In the genomic region with DNA sequence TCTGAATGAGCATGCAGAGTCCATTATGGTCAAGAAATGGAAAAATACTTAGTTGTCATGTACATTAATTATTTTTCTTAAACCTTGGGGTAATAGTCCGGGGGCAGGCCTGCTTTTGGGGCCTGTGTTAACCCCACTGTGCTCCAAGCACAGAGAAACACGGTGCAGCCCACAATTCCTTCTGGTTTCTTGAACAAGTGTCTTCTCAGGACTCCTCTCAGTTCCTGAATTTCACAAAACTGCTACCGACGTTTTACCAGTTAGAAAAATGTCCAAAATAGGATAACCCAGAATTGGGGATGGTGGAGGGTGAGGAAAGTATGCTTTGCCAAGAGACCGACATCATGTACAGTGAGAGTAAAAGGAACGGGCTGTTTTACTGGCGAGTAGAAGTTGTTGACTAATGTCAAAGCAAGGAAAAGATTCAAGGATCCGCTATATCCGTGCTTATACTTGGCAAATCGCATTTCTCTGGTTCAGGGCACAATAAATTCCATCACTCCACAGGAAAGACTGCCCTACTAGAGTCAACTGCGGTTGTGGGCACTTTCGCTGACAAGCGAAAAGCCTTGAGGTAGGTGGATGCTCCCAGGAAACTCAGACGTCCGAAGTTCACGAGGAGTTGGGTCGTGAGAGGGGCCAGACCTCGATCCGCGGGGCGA, we compare ENCODE assay signal across 8 cellular contexts. TPM values are rescaled to one million over a fixed set of nuclear protein-coding genes. Genes with fewer than 3 reads are reported as not detected.
DNase-seq lines count a peak whose midpoint lies in the region; ATAC-seq lines count a peak whose summit lies in the region.

No MANE protein-coding gene starts in this region.

- DNase-seq in DMS 273 treated with DMSO at 0.1 percent for 48 hours (lab: John Stamatoyannopoulos, UW) (peak; percentile 58), DMS 273 (lab: John Stamatoyannopoulos, UW; ENCODE audit: unreplicated experiment) (no peak), NCI-H510A treated with DMSO at 0.1 percent for 48 hours (lab: John Stamatoyannopoulos, UW) (no peak)
- no peak for DNase-seq in activated CD4-positive, alpha-beta memory T cell treated with anti-CD3 and anti-CD28 coated beads for 36 hours
- DNase-seq in stimulated activated naive CD8-positive, alpha-beta T cell treated with anti-CD3 and anti-CD28 coated beads, Interleukin-15, amount 100 ng/mL, for 72 hours = no peak

- CTCF ChIA-PET in activated CD4-positive, alpha-beta memory T cell treated with anti-CD3 and anti-CD28 coated beads for 36 hours (lab: Charles Lee) = interaction anchor here (0.5 to 1.6 kb wide), 4 partner anchors 25 to 447 kb away, joined by 3 to 7 read pairs (median 6); no protein-coding TSS in a partner anchor

- peak overlapping the region; percentile 89 for H3K4me3 ChIP-seq in iPS-18c (ENCODE audit: insufficient read depth, low read depth, low read length)

- ATAC-seq in stimulated activated naive CD8-positive, alpha-beta T cell treated with anti-CD3 and anti-CD28 coated beads, Interleukin-15, amount 100 ng/mL, for 72 hours = no peak
- ATAC-seq in GM18520 (IDR thresholded peaks at IDR 0.05; ENCODE audit: unreplicated experiment) (no peak), HG03095 (IDR thresholded peaks at IDR 0.05; ENCODE audit: unreplicated experiment) (no peak)

- peak overlapping the region; percentile 95 for H3K27ac Mint-ChIP-seq in activated CD4-positive, alpha-beta memory T cell treated with anti-CD3 and anti-CD28 coated beads for 36 hours
- peak overlapping the region; percentile 95 to 96 for H3K27ac Mint-ChIP-seq in stimulated activated naive CD8-positive, alpha-beta T cell treated with anti-CD3 and anti-CD28 coated beads, Interleukin-15, amount 100 ng/mL, for 72 hours

- H3K9me3 ChIP-seq in iPS-18c (ENCODE audit: control insufficient read depth, insufficient read depth, low read length) = no peaks in the 10 kb centered on the region

- no peaks in the 10 kb centered on the region for H3K9me3 Mint-ChIP-seq in activated CD4-positive, alpha-beta memory T cell treated with anti-CD3 and anti-CD28 coated beads for 36 hours
- no peaks in the 10 kb centered on the region for H3K9me3 Mint-ChIP-seq in stimulated activated naive CD8-positive, alpha-beta T cell treated with anti-CD3 and anti-CD28 coated beads, Interleukin-15, amount 100 ng/mL, for 72 hours

- H3K36me3 Mint-ChIP-seq in activated CD4-positive, alpha-beta memory T cell treated with anti-CD3 and anti-CD28 coated beads for 36 hours = peaks cover 7% of the 10 kb centered on the region

- peak overlapping the region; percentile 95 for H3K4me3 Mint-ChIP-seq in activated CD4-positive, alpha-beta memory T cell treated with anti-CD3 and anti-CD28 coated beads for 36 hours
- H3K4me3 Mint-ChIP-seq in stimulated activated naive CD8-positive, alpha-beta T cell treated with anti-CD3 and anti-CD28 coated beads, Interleukin-15, amount 100 ng/mL, for 72 hours = peak overlapping the region; percentile 86 to 95

- H3K4me1 Mint-ChIP-seq in activated CD4-positive, alpha-beta memory T cell treated with anti-CD3 and anti-CD28 coated beads for 36 hours (ENCODE audit: low read depth) = peaks cover 44% of the 10 kb centered on the region
- peaks cover 46% of the 10 kb centered on the region for H3K4me1 Mint-ChIP-seq in stimulated activated naive CD8-positive, alpha-beta T cell treated with anti-CD3 and anti-CD28 coated beads, Interleukin-15, amount 100 ng/mL, for 72 hours

- intact Hi-C loops in activated CD4-positive, alpha-beta memory T cell treated with anti-CD3 and anti-CD28 coated beads for 36 hours (cut with micrococcal nuclease) = loop anchor here (1.0 to 2.0 kb wide), 6 partner anchors 49 to 204 kb away; a partner anchor contains a TSS

- POLR2A ChIA-PET in activated CD4-positive, alpha-beta memory T cell treated with anti-CD3 and anti-CD28 coated beads for 36 hours (lab: Charles Lee) = interaction anchor here (0.8 to 1.8 kb wide), 6 partner anchors 9 to 102 kb away, joined by 3 to 9 read pairs (median 5); a partner anchor contains a TSS

- no peaks in the 10 kb centered on the region for H3K27me3 Mint-ChIP-seq in activated CD4-positive, alpha-beta memory T cell treated with anti-CD3 and anti-CD28 coated beads for 36 hours
- H3K27me3 Mint-ChIP-seq in stimulated activated naive CD8-positive, alpha-beta T cell treated with anti-CD3 and anti-CD28 coated beads, Interleukin-15, amount 100 ng/mL, for 72 hours = no peaks in the 10 kb centered on the region

RNA-seq across cellular contexts. Expression of a gene that starts 0.5 kb away (rescaled TPM):
- 10 to 100 TPM; 18.7 to 19.8 TPM for total RNA-seq in activated CD4-positive, alpha-beta memory T cell treated with anti-CD3 and anti-CD28 coated beads for 36 hours

RNA-seq across cellular contexts. Expression of a gene that starts 54.1 kb away (rescaled TPM):
- total RNA-seq in activated CD4-positive, alpha-beta memory T cell treated with anti-CD3 and anti-CD28 coated beads for 36 hours = 10 to 100 TPM; 16.6 to 17.9 TPM
